In the genomic region with DNA sequence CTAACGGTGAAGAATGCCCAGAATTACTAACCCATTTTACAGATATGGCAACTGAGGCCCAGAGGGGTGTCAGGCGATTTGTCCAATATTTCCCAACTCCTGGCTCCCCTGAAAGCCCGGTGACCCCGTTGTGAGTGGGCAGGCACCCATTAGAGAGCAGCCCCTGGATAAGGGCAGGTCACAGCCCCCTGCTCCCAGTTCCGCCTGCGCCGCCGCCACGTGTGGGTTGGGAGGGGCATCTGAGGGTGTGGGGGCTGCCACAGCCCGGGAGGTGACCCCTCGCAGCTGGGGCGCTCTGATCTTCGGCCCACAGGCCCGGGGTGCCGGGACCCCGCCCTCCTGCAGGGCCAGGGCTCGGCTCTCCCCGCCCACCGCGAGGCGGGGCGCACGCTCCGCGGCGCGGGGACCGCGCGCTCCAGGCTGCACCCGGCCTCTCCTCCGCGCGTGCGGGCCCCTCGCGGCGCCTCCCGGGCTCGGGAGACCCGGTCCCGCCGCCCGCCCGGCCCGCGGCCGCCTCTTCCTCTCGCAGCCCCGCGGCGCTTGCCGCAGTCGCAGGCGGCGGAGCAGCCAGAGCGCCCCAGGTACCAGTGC, we compare ENCODE assay signal across 9 cellular contexts. TPM values are rescaled to one million over a fixed set of nuclear protein-coding genes. Genes with fewer than 3 reads are reported as not detected.
DNase-seq lines count a peak whose midpoint lies in the region; ATAC-seq and TF ChIP-seq lines count a peak whose summit lies in the region.
"Had no signal": no experiment of that assay in that cellular context is flagged by ENCODE, and none has a peak within 500 bp of the region (broad histone marks: within the 10 kb centered on the region; RNA-seq: fewer than 3 reads in every experiment).

A gene (plus strand): TSS at position 423 of the 591 bp plus-strand sequence. CDS start 879 bp downstream, outside the sequence.

- WGBS in urinary bladder, result 3% methylated on average over 50 of the region's 57 CpGs
- WGBS in lower leg skin, 2 donors, result 11 to 26% methylated on average over 5 to 15 of the region's 57 CpGs
- 3 to 7% methylated on average over 18 to 57 of the region's 57 CpGs for WGBS in aorta, 2 donors

- no peaks in the 10 kb centered on the region for H3K36me3 Mint-ChIP-seq in activated T-helper 17 cell treated with anti-CD3 and anti-CD28 coated beads, Interleukin-2, amount 50 U/mL, for 72 hours (ENCODE audit: low read depth)
- H3K36me3 Mint-ChIP-seq in immature natural killer cell, result peaks cover 0 to 6% (median 0%) of the 10 kb centered on the region in 3 donors

- H3K36me3 ChIP-seq in left ventricle myocardium inferior (no peaks in the 10 kb centered on the region), right atrium auricular region (no peaks in the 10 kb centered on the region), urinary bladder (ENCODE audit: insufficient read depth) (no peaks in the 10 kb centered on the region), aorta (ENCODE audit: control insufficient read depth in 1 of 2, insufficient read depth in 2 of 2, low read length in 1 of 2) (no peaks in the 10 kb centered on the region)

- H3K4me3 Mint-ChIP-seq in activated T-helper 17 cell treated with anti-CD3 and anti-CD28 coated beads, Interleukin-2, amount 50 U/mL, for 72 hours, result peak within 1 kb of the TSS; percentile 65
- H3K4me3 Mint-ChIP-seq in immature natural killer cell, result peak within 1 kb of the TSS in 4 of 5 donors; percentile 24 to 44 (median 31)

- H3K4me1 Mint-ChIP-seq in activated T-helper 17 cell treated with anti-CD3 and anti-CD28 coated beads, Interleukin-2, amount 50 U/mL, for 72 hours, result peaks cover 3% of the 10 kb centered on the region
- H3K4me1 Mint-ChIP-seq in immature natural killer cell, result peaks cover 10 to 20% of the 10 kb centered on the region in 2 donors

- peak; percentile 48 for ATAC-seq in activated T-helper 17 cell treated with anti-CD3 and anti-CD28 coated beads, Interleukin-2, amount 50 U/mL, for 72 hours (replicated peaks)
- ATAC-seq in GM19467 (IDR thresholded peaks at IDR 0.05; ENCODE audit: unreplicated experiment) (no peak), aorta (ENCODE audit: low FRiP score) (no peak)

- H3K4me3 ChIP-seq in left ventricle myocardium inferior (peak within 1 kb of the TSS; percentile 55), right atrium auricular region (peak within 1 kb of the TSS in 1 of 2 donors; percentile 43), urinary bladder (ENCODE audit: low read depth, low read length) (peak within 1 kb of the TSS; percentile 34), lower leg skin (ENCODE audit: low read depth, poor library complexity, severe bottlenecking) (no peak within 1 kb of the TSS), aorta (ENCODE audit: low read length in 2 of 2) (peak within 1 kb of the TSS in 1 of 2 donors; percentile 27)

- no peaks in the 10 kb centered on the region for H3K9me3 ChIP-seq in left ventricle myocardium inferior (replicated peaks)
- no peaks in the 10 kb centered on the region for H3K9me3 ChIP-seq in right atrium auricular region
- no peaks in the 10 kb centered on the region for H3K9me3 ChIP-seq in aorta (ENCODE audit: control insufficient read depth, low read length)

- peaks cover 21% of the 10 kb centered on the region for H3K4me1 ChIP-seq in left ventricle myocardium inferior
- peaks cover 0 to 20% of the 10 kb centered on the region in 2 donors for H3K4me1 ChIP-seq in right atrium auricular region
- no peaks in the 10 kb centered on the region for H3K4me1 ChIP-seq in urinary bladder (ENCODE audit: insufficient read depth)
- H3K4me1 ChIP-seq in aorta (ENCODE audit: control insufficient read depth in 1 of 2, insufficient read depth in 2 of 2, low read length in 2 of 2), result no peaks in the 10 kb centered on the region

- no peak for TF ChIP-seq CTCF in left ventricle myocardium inferior (IDR thresholded peaks at IDR 0.05; ENCODE audit: borderline replicate concordance)
- no peak for TF ChIP-seq CTCF in right atrium auricular region (IDR thresholded peaks at IDR 0.05)
- no peak for TF ChIP-seq CTCF in lower leg skin (IDR thresholded peaks at IDR 0.05)

- intact Hi-C loops in left ventricle myocardium inferior (cut with micrococcal nuclease) (no loop called here), lower leg skin (cut with DNase I; ENCODE audit: low total_unique reads) (no loop called here), aorta (cut with DNase I) (loop anchor here (5.0 to 10.0 kb wide), 2 partner anchors 38 to 490 kb away; no protein-coding TSS in a partner anchor)

- no peaks in the 10 kb centered on the region for H3K9me3 Mint-ChIP-seq in activated T-helper 17 cell treated with anti-CD3 and anti-CD28 coated beads, Interleukin-2, amount 50 U/mL, for 72 hours
- H3K9me3 Mint-ChIP-seq in immature natural killer cell, result no peaks in the 10 kb centered on the region

- peaks cover 79% of the 10 kb centered on the region for H3K27me3 ChIP-seq in left ventricle myocardium inferior (ENCODE audit: low read depth)
- peaks cover 11 to 25% of the 10 kb centered on the region in 2 donors for H3K27me3 ChIP-seq in right atrium auricular region
- H3K27me3 ChIP-seq in aorta (ENCODE audit: control insufficient read depth in 1 of 2, insufficient read depth in 2 of 2, low read length in 1 of 2), result no peaks in the 10 kb centered on the region

- DNase-seq in left ventricle myocardium inferior, result no peak
- no peak for DNase-seq in right atrium auricular region (ENCODE audit: low spot score)
- no peak for DNase-seq in immature natural killer cell
- DNase-seq in lower leg skin (ENCODE audit: low spot score in 2 of 2), result no peak
- DNase-seq in aorta, result no peak

- H3K27me3 Mint-ChIP-seq in activated T-helper 17 cell treated with anti-CD3 and anti-CD28 coated beads, Interleukin-2, amount 50 U/mL, for 72 hours, result peaks cover 20% of the 10 kb centered on the region
- H3K27me3 Mint-ChIP-seq in immature natural killer cell (ENCODE audit: low read depth in 3 of 3), result peaks cover 16 to 23% (median 21%) of the 10 kb centered on the region in 3 donors

- no peak for TF ChIP-seq POLR2A in lower leg skin (IDR thresholded peaks at IDR 0.05)

- H3K27ac ChIP-seq in left ventricle myocardium inferior (replicated peaks) (no peak within 1 kb of the TSS), right atrium auricular region (no peak within 1 kb of the TSS), urinary bladder (ENCODE audit: low read depth) (no peak within 1 kb of the TSS), aorta (ENCODE audit: low read depth in 1 of 2, low read length in 2 of 2) (no peak within 1 kb of the TSS)

- no peak within 1 kb of the TSS for H3K27ac Mint-ChIP-seq in activated T-helper 17 cell treated with anti-CD3 and anti-CD28 coated beads, Interleukin-2, amount 50 U/mL, for 72 hours
- H3K27ac Mint-ChIP-seq in immature natural killer cell, result no peak within 1 kb of the TSS

RNA-seq across cellular contexts. Expression of the gene that starts here (rescaled TPM):
- total RNA-seq in left ventricle myocardium inferior (not detected), right atrium auricular region (not detected), urinary bladder (not detected), lower leg skin (under 1 TPM in 1 of 4 donors, not detected in 3; 0.16 TPM), aorta (under 1 TPM in 1 of 2 donors, not detected in 1; 0.18 TPM)
- total RNA-seq in activated T-helper 17 cell treated with anti-CD3 and anti-CD28 coated beads, Interleukin-2, amount 50 U/mL, for 72 hours, result under 1 TPM in 1 of 2 donors, not detected in 1; 0.13 TPM
- polyA plus RNA-seq in immature natural killer cell (not detected), urinary bladder (not detected), aorta (not detected)
- total RNA-seq: T-helper 1 cell treated with Interleukin-12 subunit alpha and Interleukin-12 subunit beta and Interleukin-4 antibody, amounts not matched to agents 30 ng/mL and 1 ng/mL, for 36 hours had no signal

Comparison
In these comparisons a context has a peak if more than half of its experiments do, and no peak if none do; other contexts are left out.
1. Peak in ATAC-seq in activated T-helper 17 cell treated with anti-CD3 and anti-CD28 coated beads, Interleukin-2, amount 50 U/mL, for 72 hours; RNA of the gene not detected or under 1 TPM.
2. intact Hi-C loops: an anchor here in aorta (5.0 to 10.0 kb wide); none called in left ventricle myocardium inferior and lower leg skin.